23 cellular contexts compared by ENCODE assay signal in the genomic region with DNA sequence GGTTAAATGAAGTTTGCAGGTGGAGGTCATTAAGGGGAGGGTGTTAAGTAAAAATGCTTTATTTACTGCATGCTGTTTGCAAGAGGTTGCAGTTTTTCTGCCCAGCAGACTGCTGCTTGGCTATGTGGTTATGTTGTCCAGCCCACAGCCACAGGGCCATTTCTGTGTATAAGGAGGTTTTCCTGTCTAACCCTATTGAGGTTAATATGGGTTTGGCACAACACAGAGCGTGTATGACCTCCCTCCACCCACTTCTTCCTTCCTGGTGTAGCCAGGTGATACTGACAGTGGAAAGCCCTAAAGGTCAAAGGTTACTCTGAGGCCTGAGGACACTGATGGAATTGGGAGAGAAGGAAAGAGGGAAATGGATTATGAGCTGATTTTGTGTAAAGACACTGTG.
"Had no signal": no experiment of that assay in that cellular context is flagged by ENCODE, and none has a peak within 500 bp of the region (broad histone marks: within the 10 kb centered on the region; RNA-seq: fewer than 3 reads in every experiment).

No MANE protein-coding gene starts in this region.

- H3K9me3 Mint-ChIP-seq: activated naive CD8-positive, alpha-beta T cell treated with anti-CD3 and anti-CD28 coated beads, Interleukin-2, amount 50 U/mL, for 24 hours; central memory CD8-positive, alpha-beta T cell had no signal

- H3K4me3 Mint-ChIP-seq: activated naive CD8-positive, alpha-beta T cell treated with anti-CD3 and anti-CD28 coated beads, Interleukin-2, amount 50 U/mL, for 24 hours; activated T-cell treated with anti-CD3 and anti-CD28 coated beads, Interleukin-2, amount 50 U/mL, for 72 hours; brain; central memory CD8-positive, alpha-beta T cell; IgD-negative memory B cell; T-helper 17 cell; WTC11 had no signal

- DNase-seq: activated CD4-positive, alpha-beta T cell treated with anti-CD3 and anti-CD28 coated beads for 48 hours; activated CD4-positive, alpha-beta T cell treated with anti-CD3 and anti-CD28 coated beads, Interleukin-2, amount 50 U/mL, for 4 hours; activated CD4-positive, CD25-positive, alpha-beta regulatory T cell treated with anti-CD3 and anti-CD28 coated beads, Interleukin-2, amount 50 U/mL, for 72 hours; activated CD8-positive, alpha-beta memory T cell treated with anti-CD3 and anti-CD28 coated beads, Interleukin-2, amount 50 U/mL, for 4 hours; activated naive CD4-positive, alpha-beta T cell treated with anti-CD3 and anti-CD28 coated beads, Interleukin-2, amount 50 U/mL, for 16 hours; activated naive CD8-positive, alpha-beta T cell treated with anti-CD3 and anti-CD28 coated beads, Interleukin-2, amount 50 U/mL, for 24 hours; activated T-cell treated with anti-CD3 and anti-CD28 coated beads, Interleukin-2, amount 50 U/mL, for 72 hours; amygdala; KG1; NCI-H1048; NCI-H1417; NCI-H1930; NCI-H345; NCI-H510A treated with DMSO at 0.1 percent for 48 hours; NCI-H69; PC-9; SIG-M5; T-helper 17 cell; T-helper 9 cell had no signal

- ATAC-seq: activated naive CD8-positive, alpha-beta T cell treated with anti-CD3 and anti-CD28 coated beads, Interleukin-2, amount 50 U/mL, for 24 hours; T-helper 17 cell; WTC11 had no signal

- H3K36me3 Mint-ChIP-seq: brain, IgD-negative memory B cell had no signal

- H3K27me3 Mint-ChIP-seq: activated naive CD8-positive, alpha-beta T cell treated with anti-CD3 and anti-CD28 coated beads, Interleukin-2, amount 50 U/mL, for 24 hours; central memory CD8-positive, alpha-beta T cell; IgD-negative memory B cell; T-helper 17 cell had no signal

- H3K27ac Mint-ChIP-seq: activated naive CD8-positive, alpha-beta T cell treated with anti-CD3 and anti-CD28 coated beads, Interleukin-2, amount 50 U/mL, for 24 hours; activated T-cell treated with anti-CD3 and anti-CD28 coated beads, Interleukin-2, amount 50 U/mL, for 72 hours; brain; IgD-negative memory B cell; T-helper 17 cell; WTC11 had no signal
